In genomic region chr16:66872927-66873684, GRCh38 we compare ENCODE assay signal across 1 cellular context.
TF ChIP-seq lines count a peak whose summit lies in the region.

No MANE protein-coding gene starts in this region.

TF ChIP-seq in K562, 482 proteins besides CTCF, POLR2A, EP300 and RAD21 (continued from another document and continues in another):
- TF ChIP-seq HOXB6 (CRISPR knock-in tag; IDR thresholded peaks at IDR 0.05; ENCODE audit: borderline replicate concordance) (no peak), PPARD (CRISPR knock-in tag; IDR thresholded peaks at IDR 0.05) (no peak), MAFG (tag; conservative IDR thresholded peaks at IDR 0.05) (0 out of 2 replicates have a peak, but pooled peaks have one; percentile 20), HLTF (IDR thresholded peaks at IDR 0.05) (0 out of 2 replicates have a peak, but pooled peaks have one; percentile 27), ZNF668 (CRISPR knock-in tag; IDR thresholded peaks at IDR 0.05) (0 out of 2 replicates have a peak, but pooled peaks have one; percentile 15), MED1 (CRISPR knock-in tag; IDR thresholded peaks at IDR 0.05; ENCODE audit: borderline replicate concordance) (no peak), HDAC3 (IDR thresholded peaks at IDR 0.05; ENCODE audit: borderline replicate concordance, partially characterized antibody) (no peak), FOXO4 (CRISPR knock-in tag; IDR thresholded peaks at IDR 0.05) (no peak), KDM2B (CRISPR knock-in tag; IDR thresholded peaks at IDR 0.05) (no peak), CREBBP (IDR thresholded peaks at IDR 0.05; ENCODE audit: low read depth, low read length) (no peak), MTA1 (IDR thresholded peaks at IDR 0.05; ENCODE audit: borderline replicate concordance) (peak; percentile 36; the same call in 1 of the 2 replicates), PML (IDR thresholded peaks at IDR 0.05; ENCODE audit: low read length) (peak; percentile 16; the same call in 1 of the 2 replicates), MIER1 (IDR thresholded peaks at IDR 0.05; ENCODE audit: low read depth) (no peak), SRSF9 (IDR thresholded peaks at IDR 0.05; ENCODE audit: borderline replicate concordance, low read depth, low read length) (no peak), UBTF (IDR thresholded peaks at IDR 0.05; ENCODE audit: borderline replicate concordance in 1 of 2, low read depth in 2 of 2, low read length in 2 of 2) (peak; percentile 40 to 75; a peak in 2 of 4 replicates), RBFOX2 (IDR thresholded peaks at IDR 0.05; ENCODE audit: low read depth, low read length) (peak; percentile 79), NFIX (CRISPR knock-in tag; IDR thresholded peaks at IDR 0.05; ENCODE audit: low read depth) (no peak), ATF6 (CRISPR knock-in tag; IDR thresholded peaks at IDR 0.05) (no peak), FOXK2 (conservative IDR thresholded peaks at IDR 0.05 in 1 of 2, IDR thresholded peaks at IDR 0.05 in 1 of 2; ENCODE audit: low read depth in 2 of 2) (no peak; a peak in 1 of 4 replicates), RBM15 (IDR thresholded peaks at IDR 0.05; ENCODE audit: insufficient read depth, low read length) (no peak), ESRRA (IDR thresholded peaks at IDR 0.05; ENCODE audit: borderline replicate concordance, low read depth) (peak; percentile 89), SMARCC2 (IDR thresholded peaks at IDR 0.05; ENCODE audit: low read depth) (no peak; the same call in 1 of the 2 replicates), MAZ (CRISPR knock-in tag; conservative IDR thresholded peaks at IDR 0.05 in 1 of 2, IDR thresholded peaks at IDR 0.05 in 1 of 2) (peak; percentile 72 to 89), SFPQ (IDR thresholded peaks at IDR 0.05; ENCODE audit: low read depth, low read length) (no peak), FOXJ2 (tag; IDR thresholded peaks at IDR 0.05) (no peak), TRIM24 (IDR thresholded peaks at IDR 0.05) (no peak), STAT6 (CRISPR knock-in tag; IDR thresholded peaks at IDR 0.05) (no peak), SAFB2 (IDR thresholded peaks at IDR 0.05; ENCODE audit: borderline replicate concordance, low read depth, low read length, severe bottlenecking) (no peak), SNRNP70 (optimal IDR thresholded peaks at IDR 0.05; ENCODE audit: low read depth, low read length) (no peak), ZNF75A (CRISPR knock-in tag; IDR thresholded peaks at IDR 0.05) (no peak), ARID1B (IDR thresholded peaks at IDR 0.05) (peak; percentile 60), ZNF696 (CRISPR knock-in tag; conservative IDR thresholded peaks at IDR 0.05) (no peak), ZBTB26 (CRISPR knock-in tag; IDR thresholded peaks at IDR 0.05) (no peak), TCFL5 (CRISPR knock-in tag; conservative IDR thresholded peaks at IDR 0.05) (no peak), THAP7 (CRISPR knock-in tag; IDR thresholded peaks at IDR 0.05) (no peak), ID3 (CRISPR knock-in tag; IDR thresholded peaks at IDR 0.05) (no peak), ID3 (tag; IDR thresholded peaks at IDR 0.05) (no peak), BRF1 (IDR thresholded peaks at IDR 0.05; ENCODE audit: borderline replicate concordance, extremely low read depth, insufficient read length) (no peak), MBD2 (IDR thresholded peaks at IDR 0.05; ENCODE audit: borderline replicate concordance, low read depth) (no peak; the same call in 1 of the 2 replicates), SRSF7 (optimal IDR thresholded peaks at IDR 0.05; ENCODE audit: low read depth, low read length) (no peak), ZC3H4 (CRISPR knock-in tag; IDR thresholded peaks at IDR 0.05; ENCODE audit: borderline replicate concordance) (no peak), RBM17 (IDR thresholded peaks at IDR 0.05; ENCODE audit: borderline replicate concordance, low read depth, low read length) (no peak), HMGXB4 (CRISPR knock-in tag; IDR thresholded peaks at IDR 0.05) (peak; percentile 96), GTF2A2 (tag; IDR thresholded peaks at IDR 0.05) (no peak), NELFE (IDR thresholded peaks at IDR 0.05; ENCODE audit: insufficient read depth, insufficient read length) (no peak), MLLT1 (IDR thresholded peaks at IDR 0.05) (peak in 1 of 2 experiments; percentile 91; a peak in 2 of 4 replicates), ZBTB34 (CRISPR knock-in tag; IDR thresholded peaks at IDR 0.05) (no peak), SIX5 (IDR thresholded peaks at IDR 0.05; ENCODE audit: borderline replicate concordance in 1 of 2, insufficient read depth in 1 of 2, low read depth in 1 of 2, low read length in 2 of 2) (no peak), ARHGAP35 (IDR thresholded peaks at IDR 0.05; ENCODE audit: partially characterized antibody) (no peak)
